Comparison of ENCODE assay signal across 11 cellular contexts in the genomic region with DNA sequence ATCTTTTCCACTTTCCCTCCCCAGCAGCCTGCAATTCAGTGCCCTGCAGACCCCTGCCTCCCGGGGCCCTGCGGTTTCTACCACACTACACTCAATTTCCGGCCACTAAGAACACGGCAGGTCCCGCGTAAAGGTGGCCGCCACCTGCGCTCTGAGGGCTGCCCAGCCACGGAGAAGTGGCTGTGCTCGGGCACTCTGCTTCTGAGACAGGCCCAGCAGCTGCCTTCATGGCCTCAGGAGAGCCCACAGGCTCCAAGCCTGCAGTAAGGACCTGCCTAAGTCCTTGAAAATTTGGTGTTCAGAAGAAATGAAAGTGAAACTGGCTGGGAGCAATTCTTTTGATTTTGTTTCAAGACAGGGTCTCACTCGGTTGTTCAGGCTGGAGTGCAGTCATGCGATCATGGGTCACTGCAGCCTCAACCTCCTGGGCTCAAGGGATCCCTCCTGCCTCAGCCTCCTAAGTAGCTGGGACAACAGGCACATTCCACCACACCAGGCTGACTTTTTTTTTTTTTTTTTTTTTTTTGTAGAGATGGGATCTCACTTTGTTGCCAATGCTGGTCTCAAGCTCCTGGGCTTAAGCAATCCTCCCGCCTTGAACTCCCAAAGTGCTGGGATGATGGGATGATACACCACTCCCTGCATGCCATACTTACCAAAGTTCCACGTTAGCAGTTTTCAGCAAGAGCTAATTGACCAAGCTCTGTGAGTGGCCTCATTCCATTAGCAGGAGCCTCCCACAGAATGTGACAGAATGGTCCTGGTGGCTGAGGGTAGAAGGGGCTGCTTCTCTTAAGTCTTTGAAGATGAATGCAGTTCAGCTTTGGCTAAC. TPM values are rescaled to one million over a fixed set of nuclear protein-coding genes. Genes with fewer than 3 reads are reported as not detected.
DNase-seq lines count a peak whose midpoint lies in the region; ATAC-seq and TF ChIP-seq lines count a peak whose summit lies in the region.
"Had no signal": no experiment of that assay in that cellular context is flagged by ENCODE, and none has a peak within 500 bp of the region (broad histone marks: within the 10 kb centered on the region; RNA-seq: fewer than 3 reads in every experiment).

No MANE protein-coding gene starts in this region.

- H3K36me3 Mint-ChIP-seq in T-helper 1 cell treated with Interleukin-12 subunit alpha and Interleukin-12 subunit beta and Interleukin-4 antibody, amounts not matched to agents 30 μg/mL and 1 μg/mL, for 36 hours (ENCODE audit: low read depth), result peaks cover 3% of the 10 kb centered on the region

- peak; percentile 9 for DNase-seq in kidney tubule cell (ENCODE audit: low spot score)
- DNase-seq in NCI-H446 (lab: John Stamatoyannopoulos, UW), result no peak
- DNase-seq in BE2C, result no peak
- DNase-seq: NCI-H2081 had no signal

- H3K4me3 Mint-ChIP-seq in T-helper 1 cell treated with Interleukin-12 subunit alpha and Interleukin-12 subunit beta and Interleukin-4 antibody, amounts not matched to agents 30 μg/mL and 1 μg/mL, for 36 hours, result peak overlapping the region; percentile 74
- H3K4me3 Mint-ChIP-seq: GM23338 had no signal

- H3K27me3 Mint-ChIP-seq in T-helper 1 cell treated with Interleukin-12 subunit alpha and Interleukin-12 subunit beta and Interleukin-4 antibody, amounts not matched to agents 30 μg/mL and 1 μg/mL, for 36 hours (ENCODE audit: low read depth), result peaks cover 4% of the 10 kb centered on the region

- no peaks in the 10 kb centered on the region for H3K9me3 Mint-ChIP-seq in T-helper 1 cell treated with Interleukin-12 subunit alpha and Interleukin-12 subunit beta and Interleukin-4 antibody, amounts not matched to agents 30 μg/mL and 1 μg/mL, for 36 hours

- H3K4me1 ChIP-seq in ACC112 (ENCODE audit: control insufficient read depth, insufficient read depth, low read length, unreplicated experiment) (peaks cover 8% of the 10 kb centered on the region), BE2C (no peaks in the 10 kb centered on the region)

- H3K36me3 ChIP-seq in ACC112 (ENCODE audit: insufficient read depth, low read length) (no peaks in the 10 kb centered on the region), BE2C (no peaks in the 10 kb centered on the region)
- H3K36me3 ChIP-seq: ovary had no signal

- TF ChIP-seq CTCF in BE2C (IDR thresholded peaks at IDR 0.05; ENCODE audit: low read depth, low read length), result no peak

- H2AFZ ChIP-seq in ACC112 (ENCODE audit: low read length, unreplicated experiment), result peak overlapping the region; percentile 53
- H2AFZ ChIP-seq: GM23338 had no signal

- peaks cover 18% of the 10 kb centered on the region for H3K4me1 Mint-ChIP-seq in T-helper 1 cell treated with Interleukin-12 subunit alpha and Interleukin-12 subunit beta and Interleukin-4 antibody, amounts not matched to agents 30 μg/mL and 1 μg/mL, for 36 hours (ENCODE audit: low read depth)

- H3K79me2 ChIP-seq in ACC112 (ENCODE audit: control insufficient read depth, insufficient read depth, low read length, unreplicated experiment), result no peaks in the 10 kb centered on the region

- ATAC-seq in GM18909 (IDR thresholded peaks at IDR 0.05; ENCODE audit: poor library complexity, unreplicated experiment) (peak; percentile 51), HG02763 (IDR thresholded peaks at IDR 0.05; ENCODE audit: unreplicated experiment) (no peak), HG02884 (IDR thresholded peaks at IDR 0.05; ENCODE audit: unreplicated experiment) (no peak)
- ATAC-seq: GM23338 had no signal

- H3K4me3 ChIP-seq in ACC112 (ENCODE audit: low read depth, low read length) (peak overlapping the region; percentile 7; the same call in 1 of the 2 replicates), BE2C (ENCODE audit: low read depth, low read length) (no peak overlapping the region)
- H3K4me3 ChIP-seq: GM23338, ovary had no signal

- H3K9me3 ChIP-seq in BE2C, result no peaks in the 10 kb centered on the region
- H3K9me3 ChIP-seq: ovary had no signal

- no peak overlapping the region for H3K27ac ChIP-seq in ACC112 (ENCODE audit: low read depth, low read length)
- H3K27ac ChIP-seq: ovary had no signal

- no peaks in the 10 kb centered on the region for H3K27me3 ChIP-seq in ACC112 (ENCODE audit: insufficient read depth, low read length)
- H3K27me3 ChIP-seq in BE2C, result no peaks in the 10 kb centered on the region
- H3K27me3 ChIP-seq: ovary had no signal

- H3K27ac Mint-ChIP-seq in T-helper 1 cell treated with Interleukin-12 subunit alpha and Interleukin-12 subunit beta and Interleukin-4 antibody, amounts not matched to agents 30 μg/mL and 1 μg/mL, for 36 hours, result peak overlapping the region; percentile 85
- H3K27ac Mint-ChIP-seq: GM23338 had no signal

RNA-seq across cellular contexts. Expression of gene ALPP, which starts 14.6 kb away (rescaled TPM):
- not detected for polyA plus RNA-seq in BE2C (2012; ENCODE audit: insufficient read depth, insufficient read length, low read depth)
- polyA plus RNA-seq: GM23338, ovary had no signal

RNA-seq across cellular contexts. Expression of gene ALPG, which starts 42.6 kb away (rescaled TPM):
- polyA plus RNA-seq in BE2C (2012; ENCODE audit: insufficient read depth, insufficient read length, low read depth), result not detected
